Comparison of ENCODE assay signal across 24 cellular contexts in genomic region chr19:16232127-16232526, GRCh38. TPM values are rescaled to one million over a fixed set of nuclear protein-coding genes. Genes with fewer than 3 reads are reported as not detected.
"Had no signal": no experiment of that assay in that cellular context is flagged by ENCODE, and none has a peak within 500 bp of the region (broad histone marks: within the 10 kb centered on the region; RNA-seq: fewer than 3 reads in every experiment).

No MANE protein-coding gene starts in this region.

- DNase-seq: activated B cell treated with CpG ODN at 0.5 μM for 24 hours; activated CD4-positive, alpha-beta T cell treated with anti-CD3 and anti-CD28 coated beads for 4 hours; activated gamma-delta T cell; activated T-cell treated with anti-CD3 and anti-CD28 coated beads, Interleukin-2, amount 50 U/mL, for 4 hours; anterior cingulate cortex; central memory CD4-positive, alpha-beta T cell; colonic mucosa; gastrocnemius medialis; heart left ventricle; midbrain; spleen; stimulated activated CD4-positive, alpha-beta T cell treated with anti-CD3 and anti-CD28 coated beads, Interleukin-4, amount 100 ng/mL, for 4 hours; stimulated activated naive CD4-positive, alpha-beta T cell treated with Interleukin-2 at 50 U/mL for 16 hours; SW 1271; thyroid gland had no signal

- H3K27ac Mint-ChIP-seq: activated B cell treated with CpG ODN at 0.5 μM for 24 hours; brain; T-helper 2 cell treated with Interferon-gamma antibody and Interleukin-4, amounts not matched to agents 5 μg/mL and 100 μg/mL, for 36 hours had no signal

- ATAC-seq: gastrocnemius medialis, heart left ventricle, left lung had no signal

- H3K4me1 Mint-ChIP-seq: brain had no signal

- H3K4me3 Mint-ChIP-seq: activated B cell treated with CpG ODN at 0.5 μM for 24 hours; activated CD8-positive, alpha-beta T cell treated with anti-CD3 and anti-CD28 coated beads for 36 hours; activated T-cell treated with anti-CD3 and anti-CD28 coated beads, Interleukin-2, amount 50 U/mL, for 4 hours; brain; T-helper 2 cell treated with Interferon-gamma antibody and Interleukin-4, amounts not matched to agents 5 μg/mL and 100 μg/mL, for 36 hours had no signal

- H3K4me3 ChIP-seq: colonic mucosa, gastrocnemius medialis, heart left ventricle, left lung, spleen, thyroid gland had no signal

- H3K27me3 Mint-ChIP-seq: activated B cell treated with CpG ODN at 0.5 μM for 24 hours; activated CD8-positive, alpha-beta T cell treated with anti-CD3 and anti-CD28 coated beads for 36 hours; brain had no signal

- H3K9me3 Mint-ChIP-seq: activated B cell treated with CpG ODN at 0.5 μM for 24 hours; activated T-cell treated with anti-CD3 and anti-CD28 coated beads, Interleukin-2, amount 50 U/mL, for 4 hours; T-helper 2 cell treated with Interferon-gamma antibody and Interleukin-4, amounts not matched to agents 5 μg/mL and 100 μg/mL, for 36 hours had no signal

- H3K27me3 ChIP-seq: colonic mucosa, gastrocnemius medialis, heart left ventricle, left lung, spleen, thyroid gland had no signal

RNA-seq across cellular contexts. Expression of gene CIB3, which starts 58.8 kb away (rescaled TPM):
- total RNA-seq: activated B cell treated with CpG ODN at 0.5 μM for 24 hours; activated CD8-positive, alpha-beta T cell treated with anti-CD3 and anti-CD28 coated beads for 36 hours; activated T-cell treated with anti-CD3 and anti-CD28 coated beads, Interleukin-2, amount 50 U/mL, for 4 hours; colonic mucosa; gastrocnemius medialis; heart left ventricle; kidney epithelial cell; left lung; lung microvascular endothelial cell; myocyte; spleen; subcutaneous adipose tissue; thyroid gland had no signal
- polyA plus RNA-seq: esophagus, heart left ventricle had no signal
